8 cellular contexts compared by ENCODE assay signal in genomic region chr17:78774956-78775571, GRCh38. TPM values are rescaled to one million over a fixed set of nuclear protein-coding genes. Genes with fewer than 3 reads are reported as not detected.
DNase-seq lines count a peak whose midpoint lies in the region; ATAC-seq and TF ChIP-seq lines count a peak whose summit lies in the region.

No MANE protein-coding gene starts in this region.

- no peak for TF ChIP-seq EP300 in gastroesophageal sphincter (IDR thresholded peaks at IDR 0.05)

- DNase-seq in CD4-positive, CD25-positive, alpha-beta regulatory T cell = peak; percentile 41 to 82 (median 53)
- peak; percentile 30 to 39 for DNase-seq in activated CD4-positive, alpha-beta T cell treated with anti-CD3 and anti-CD28 coated beads, Interleukin-2, amount 50 U/mL, for 4 hours
- DNase-seq in stimulated activated CD8-positive, alpha-beta memory T cell treated with anti-CD3 and anti-CD28 coated beads, Interleukin-15, amount 100 ng/mL, for 48 hours (ENCODE audit: low read depth in 2 of 2) = peak; percentile 63 to 68
- no peak for DNase-seq in MV-4-11 (lab: John Stamatoyannopoulos, UW)
- DNase-seq in NCI-H2196 (lab: John Stamatoyannopoulos, UW; ENCODE audit: unreplicated experiment) = no peak
- DNase-seq in NCI-H1092 treated with DMSO at 0.1 percent for 48 hours (lab: John Stamatoyannopoulos, UW) = no peak

- H3K4me1 Mint-ChIP-seq in CD4-positive, CD25-positive, alpha-beta regulatory T cell = peaks cover 20 to 85% (median 48%) of the 10 kb centered on the region in 4 donors

- no peaks in the 10 kb centered on the region for H3K9me3 Mint-ChIP-seq in CD4-positive, CD25-positive, alpha-beta regulatory T cell

- no peak for TF ChIP-seq CTCF in gastroesophageal sphincter (IDR thresholded peaks at IDR 0.05)

- peak overlapping the region; percentile 95 for H3K4me3 ChIP-seq in CD4-positive, CD25-positive, alpha-beta regulatory T cell (ENCODE audit: low read depth, low read length)
- peak overlapping the region in 1 of 2 donors; percentile 10 for H3K4me3 ChIP-seq in gastroesophageal sphincter

- H3K4me1 ChIP-seq in CD4-positive, CD25-positive, alpha-beta regulatory T cell (ENCODE audit: control insufficient read depth, insufficient read depth, low read length, poor library complexity, severe bottlenecking) = peaks cover 98% of the 10 kb centered on the region
- peaks cover 0 to 37% (median 3%) of the 10 kb centered on the region in 3 donors for H3K4me1 ChIP-seq in gastroesophageal sphincter

- H3K4me3 Mint-ChIP-seq in CD4-positive, CD25-positive, alpha-beta regulatory T cell = peak overlapping the region; percentile 90 to 93 (median 92)

- TF ChIP-seq POLR2A in gastroesophageal sphincter (IDR thresholded peaks at IDR 0.05) = no peak

- no peaks in the 10 kb centered on the region for H3K9me3 ChIP-seq in CD4-positive, CD25-positive, alpha-beta regulatory T cell (ENCODE audit: control insufficient read depth in 2 of 2, low read length in 2 of 2)
- no peaks in the 10 kb centered on the region for H3K9me3 ChIP-seq in gastroesophageal sphincter

- 50 to 80% methylated on average over 6 to 8 of the region's 12 CpGs for WGBS in gastroesophageal sphincter (ENCODE audit: low coverage in 1 of 2), 2 donors

- H3K27me3 ChIP-seq in CD4-positive, CD25-positive, alpha-beta regulatory T cell (ENCODE audit: control insufficient read depth, insufficient read depth, low read length) = no peaks in the 10 kb centered on the region
- no peaks in the 10 kb centered on the region for H3K27me3 ChIP-seq in gastroesophageal sphincter

- peak overlapping the region; percentile 96 to 99 (median 97) for H3K27ac Mint-ChIP-seq in CD4-positive, CD25-positive, alpha-beta regulatory T cell

- peak overlapping the region; percentile 92 for H3K27ac ChIP-seq in CD4-positive, CD25-positive, alpha-beta regulatory T cell (ENCODE audit: insufficient read depth, low read length, poor library complexity, severe bottlenecking)
- peak overlapping the region in 3 of 4 donors; percentile 10 to 68 (median 49) for H3K27ac ChIP-seq in gastroesophageal sphincter

- peak; percentile 41 to 45 for ATAC-seq in CD4-positive, CD25-positive, alpha-beta regulatory T cell (ENCODE audit: low read depth in 2 of 2)
- ATAC-seq in HG02798 (IDR thresholded peaks at IDR 0.05; ENCODE audit: poor library complexity, unreplicated experiment) (peak; percentile 48), gastroesophageal sphincter (no peak)

- H3K27me3 Mint-ChIP-seq in CD4-positive, CD25-positive, alpha-beta regulatory T cell = peaks cover 4% of the 10 kb centered on the region

- H3K36me3 ChIP-seq in CD4-positive, CD25-positive, alpha-beta regulatory T cell (ENCODE audit: control insufficient read depth, insufficient read depth, low read length) = peaks cover 3% of the 10 kb centered on the region
- no peaks in the 10 kb centered on the region for H3K36me3 ChIP-seq in gastroesophageal sphincter

- peaks cover 28% of the 10 kb centered on the region for H3K36me3 Mint-ChIP-seq in CD4-positive, CD25-positive, alpha-beta regulatory T cell

RNA-seq across cellular contexts. Expression of gene CYTH1, which starts 7.0 kb away (rescaled TPM):
- 487 TPM for total RNA-seq in CD4-positive, CD25-positive, alpha-beta regulatory T cell
- polyA plus RNA-seq in CD4-positive, CD25-positive, alpha-beta regulatory T cell = 100 to 1,000 TPM; 202 to 214 (median 206) TPM
- 10 to 100 TPM; 26.9 to 38.0 (median 31.0) TPM for total RNA-seq in gastroesophageal sphincter

Comparison
In these comparisons a context has a peak if more than half of its experiments do, and no peak if none do; other contexts are left out.
1. DNase-seq: peak in CD4-positive, CD25-positive, alpha-beta regulatory T cell (3 of 3), activated CD4-positive, alpha-beta T cell treated with anti-CD3 and anti-CD28 coated beads, Interleukin-2, amount 50 U/mL, for 4 hours (2 of 2) and stimulated activated CD8-positive, alpha-beta memory T cell treated with anti-CD3 and anti-CD28 coated beads, Interleukin-15, amount 100 ng/mL, for 48 hours (2 of 2); none in MV-4-11 (single experiment), NCI-H2196 (single experiment) and NCI-H1092 treated with DMSO at 0.1 percent for 48 hours (single experiment).
2. RNA of gene CYTH1, which starts 7.0 kb away (total RNA-seq): 487 TPM in CD4-positive, CD25-positive, alpha-beta regulatory T cell (single experiment); 26.9 to 38.0 TPM in gastroesophageal sphincter; every median in the first group is over 10 times any median in the second.